1 cellular context compared by ENCODE assay signal in genomic region chr4:121669163-121669550, GRCh38.
TF ChIP-seq lines count a peak whose summit lies in the region.

No MANE protein-coding gene starts in this region.

TF ChIP-seq in IMR-90, 13 proteins besides CTCF, POLR2A, EP300 and RAD21 (continued from another document):
- peak; percentile 82 for TF ChIP-seq RFX5 (IDR thresholded peaks at IDR 0.05; ENCODE audit: low read depth, low read length)
